In genomic region chr10:68167790-68168189, GRCh38 we compare ENCODE assay signal across 2 cellular contexts.
A peak's percentile ranks its signal among the peaks of the same experiment; 100 is the strongest.
TF ChIP-seq lines count a peak whose summit lies in the region.

No MANE protein-coding gene starts in this region.

TF ChIP-seq in HepG2, 621 proteins besides CTCF, POLR2A, EP300 and RAD21:
- TF ChIP-seq ZFP1 (CRISPR knock-in tag; IDR thresholded peaks at IDR 0.05) (no peak), PBX2 (CRISPR knock-in tag; IDR thresholded peaks at IDR 0.05) (peak; percentile 47; the same call in 1 of the 2 replicates)
- TF ChIP-seq, protein P1, sequence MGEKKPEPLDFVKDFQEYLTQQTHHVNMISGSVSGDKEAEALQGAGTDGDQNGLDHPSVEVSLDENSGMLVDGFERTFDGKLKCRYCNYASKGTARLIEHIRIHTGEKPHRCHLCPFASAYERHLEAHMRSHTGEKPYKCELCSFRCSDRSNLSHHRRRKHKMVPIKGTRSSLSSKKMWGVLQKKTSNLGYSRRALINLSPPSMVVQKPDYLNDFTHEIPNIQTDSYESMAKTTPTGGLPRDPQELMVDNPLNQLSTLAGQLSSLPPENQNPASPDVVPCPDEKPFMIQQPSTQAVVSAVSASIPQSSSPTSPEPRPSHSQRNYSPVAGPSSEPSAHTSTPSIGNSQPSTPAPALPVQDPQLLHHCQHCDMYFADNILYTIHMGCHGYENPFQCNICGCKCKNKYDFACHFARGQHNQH (CRISPR knock-in tag; IDR thresholded peaks at IDR 0.05) = no peak

TF ChIP-seq in K562, 482 proteins besides CTCF, POLR2A, EP300 and RAD21:
- TF ChIP-seq FOXA1 (IDR thresholded peaks at IDR 0.05; ENCODE audit: borderline replicate concordance) (no peak), PBX2 (CRISPR knock-in tag; IDR thresholded peaks at IDR 0.05; ENCODE audit: low read depth) (0 out of 2 replicates have a peak, but pooled peaks have one; percentile 16), PBX2 (tag; conservative IDR thresholded peaks at IDR 0.05; ENCODE audit: low read depth) (no peak), NRF1 (conservative IDR thresholded peaks at IDR 0.05 in 1 of 2, IDR thresholded peaks at IDR 0.05 in 1 of 2) (peak in 1 of 2 experiments; percentile 52; a peak in 2 of 4 replicates), SAFB2 (IDR thresholded peaks at IDR 0.05; ENCODE audit: borderline replicate concordance, low read depth, low read length, severe bottlenecking) (no peak), PCBP2 (IDR thresholded peaks at IDR 0.05; ENCODE audit: low read depth, low read length, poor library complexity, severe bottlenecking) (no peak), PKNOX1 (IDR thresholded peaks at IDR 0.05) (peak; percentile 68), SMARCA4 (IDR thresholded peaks at IDR 0.05) (no peak), GTF2E2 (tag; IDR thresholded peaks at IDR 0.05) (no peak), ZBTB17 (CRISPR knock-in tag; IDR thresholded peaks at IDR 0.05) (no peak), CTCFL (IDR thresholded peaks at IDR 0.05; ENCODE audit: borderline replicate concordance, insufficient read depth, low read depth, low read length, poor library complexity, severe bottlenecking) (no peak), ZNF23 (CRISPR knock-in tag; IDR thresholded peaks at IDR 0.05) (no peak), MXI1 (IDR thresholded peaks at IDR 0.05; ENCODE audit: low read depth, low read length) (no peak)
- TF ChIP-seq, protein P2, sequence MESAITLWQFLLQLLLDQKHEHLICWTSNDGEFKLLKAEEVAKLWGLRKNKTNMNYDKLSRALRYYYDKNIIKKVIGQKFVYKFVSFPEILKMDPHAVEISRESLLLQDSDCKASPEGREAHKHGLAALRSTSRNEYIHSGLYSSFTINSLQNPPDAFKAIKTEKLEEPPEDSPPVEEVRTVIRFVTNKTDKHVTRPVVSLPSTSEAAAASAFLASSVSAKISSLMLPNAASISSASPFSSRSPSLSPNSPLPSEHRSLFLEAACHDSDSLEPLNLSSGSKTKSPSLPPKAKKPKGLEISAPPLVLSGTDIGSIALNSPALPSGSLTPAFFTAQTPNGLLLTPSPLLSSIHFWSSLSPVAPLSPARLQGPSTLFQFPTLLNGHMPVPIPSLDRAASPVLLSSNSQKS (CRISPR knock-in tag; IDR thresholded peaks at IDR 0.05) = no peak
